30 cellular contexts compared by ENCODE assay signal in genomic region chr15:57037548-57037947, GRCh38.
A peak's percentile ranks its signal among the peaks of the same experiment; 100 is the strongest.
DNase-seq lines count a peak whose midpoint lies in the region; ATAC-seq and TF ChIP-seq lines count a peak whose summit lies in the region.
"Had no signal": no experiment of that assay in that cellular context is flagged by ENCODE, and none has a peak within 500 bp of the region (broad histone marks: within the 10 kb centered on the region; RNA-seq: fewer than 3 reads in every experiment).

No MANE protein-coding gene starts in this region.

- H3K4me3 ChIP-seq in BLaER1 treated with 17β-estradiol and CSF1 and Interleukin-3, amounts not matched to agents 10 nM and 100 nM = no peak overlapping the region
- no peak overlapping the region for H3K4me3 ChIP-seq in CD4-positive, alpha-beta memory T cell (ENCODE audit: low read length in 2 of 2)
- no peak overlapping the region for H3K4me3 ChIP-seq in dorsolateral prefrontal cortex
- H3K4me3 ChIP-seq: heart right ventricle, lower lobe of right lung, upper lobe of left lung had no signal

- no peaks in the 10 kb centered on the region for H3K27me3 Mint-ChIP-seq in CD4-positive, alpha-beta memory T cell
- H3K27me3 Mint-ChIP-seq in T-helper 17 cell = no peaks in the 10 kb centered on the region
- H3K27me3 Mint-ChIP-seq: naive thymus-derived CD8-positive, alpha-beta T cell had no signal

- peaks cover 0 to 20% (median 12%) of the 10 kb centered on the region in 11 experiments; a peak in 15 of 22 replicates for H3K36me3 ChIP-seq in BLaER1 treated with 17β-estradiol and CSF1 and Interleukin-3, amounts not matched to agents 10 nM and 100 nM
- H3K36me3 ChIP-seq in CD4-positive, alpha-beta memory T cell (ENCODE audit: insufficient read depth, low read length) = no peaks in the 10 kb centered on the region
- H3K36me3 ChIP-seq: heart right ventricle, lower lobe of right lung, upper lobe of left lung had no signal

- TF ChIP-seq CTCF in dorsolateral prefrontal cortex (IDR thresholded peaks at IDR 0.05 in 54 of 56, conservative IDR thresholded peaks at IDR 0.05 in 2 of 56; ENCODE audit: low read depth in 1 of 56, partially characterized antibody in 56 of 56) = no peak

- H3K9ac ChIP-seq in BLaER1 treated with 17β-estradiol and CSF1 and Interleukin-3, amounts not matched to agents 10 nM and 100 nM = no peak overlapping the region

- no peaks in the 10 kb centered on the region for H3K36me3 Mint-ChIP-seq in CD4-positive, alpha-beta memory T cell
- no peaks in the 10 kb centered on the region for H3K36me3 Mint-ChIP-seq in T-helper 17 cell (ENCODE audit: low read depth)

- H3K9me3 Mint-ChIP-seq in CD4-positive, alpha-beta memory T cell = no peaks in the 10 kb centered on the region
- H3K9me3 Mint-ChIP-seq: T-helper 1 cell treated with Interleukin-12 subunit alpha and Interleukin-12 subunit beta and Interleukin-4 antibody, amounts not matched to agents 30 μg/mL and 1 μg/mL, for 36 hours had no signal

- peaks cover 37 to 64% (median 44%) of the 10 kb centered on the region in 4 donors for H3K4me1 Mint-ChIP-seq in CD4-positive, alpha-beta memory T cell
- peaks cover 46% of the 10 kb centered on the region for H3K4me1 Mint-ChIP-seq in T-helper 17 cell

- H3K9me3 ChIP-seq in BLaER1 treated with 17β-estradiol and CSF1 and Interleukin-3, amounts not matched to agents 10 nM and 100 nM (replicated peaks in 1 of 11) = peaks cover 0 to 29% (median 9%) of the 10 kb centered on the region in 11 experiments; a peak in 11 of 22 replicates
- no peaks in the 10 kb centered on the region for H3K9me3 ChIP-seq in CD4-positive, alpha-beta memory T cell (ENCODE audit: control insufficient read depth in 1 of 2, low read length in 2 of 2)
- H3K9me3 ChIP-seq in T-helper 17 cell (ENCODE audit: control insufficient read depth, low read length, poor library complexity, severe bottlenecking) = no peaks in the 10 kb centered on the region
- H3K9me3 ChIP-seq: heart right ventricle, lower lobe of right lung, upper lobe of left lung had no signal

- CTCF ChIA-PET in CD4-positive, alpha-beta memory T cell (lab: Charles Lee; ENCODE audit: partially characterized antibody) = interaction anchor here (0.8 kb wide), 1 partner anchor 55 kb away, joined by 3 read pairs; no protein-coding TSS in a partner anchor

- peak overlapping the region in 2 of 7 donors; percentile 1 to 23 for H3K27ac Mint-ChIP-seq in CD4-positive, alpha-beta memory T cell
- H3K27ac Mint-ChIP-seq in T-helper 17 cell = peak overlapping the region; percentile 67
- H3K27ac Mint-ChIP-seq: T-helper 1 cell treated with Interleukin-12 subunit alpha and Interleukin-12 subunit beta and Interleukin-4 antibody, amounts not matched to agents 30 μg/mL and 1 μg/mL, for 36 hours had no signal

- POLR2A ChIA-PET in CD4-positive, alpha-beta memory T cell (lab: Charles Lee; ENCODE audit: partially characterized antibody) = no interaction called here

- no peak for ATAC-seq in T-helper 17 cell
- ATAC-seq: HCT116; heart right ventricle; lower lobe of right lung; naive thymus-derived CD8-positive, alpha-beta T cell; PC-3; SK-N-SH treated with all-trans-retinoic acid at 6 μM for 48 hours had no signal

- peaks cover 28 to 76% (median 41%) of the 10 kb centered on the region in 10 experiments for H3K4me1 ChIP-seq in BLaER1 treated with 17β-estradiol and CSF1 and Interleukin-3, amounts not matched to agents 10 nM and 100 nM
- H3K4me1 ChIP-seq in CD4-positive, alpha-beta memory T cell (ENCODE audit: insufficient read depth, low read length) = peaks cover 25% of the 10 kb centered on the region

- intact Hi-C loops in CD4-positive, alpha-beta memory T cell (cut with micrococcal nuclease) = no loop called here
- intact Hi-C loops in dorsolateral prefrontal cortex (cut with DNase I) = no loop called here

- H3K27me3 ChIP-seq in BLaER1 treated with 17β-estradiol and CSF1 and Interleukin-3, amounts not matched to agents 10 nM and 100 nM = no peaks in the 10 kb centered on the region
- no peaks in the 10 kb centered on the region for H3K27me3 ChIP-seq in CD4-positive, alpha-beta memory T cell (ENCODE audit: insufficient read depth, low read length)
- no peaks in the 10 kb centered on the region for H3K27me3 ChIP-seq in dorsolateral prefrontal cortex
- H3K27me3 ChIP-seq: heart right ventricle, upper lobe of left lung had no signal

- peak overlapping the region in 10 of 11 experiments; percentile 1 to 73 (median 34); a peak in 14 of 22 replicates for H3K4me2 ChIP-seq in BLaER1 treated with 17β-estradiol and CSF1 and Interleukin-3, amounts not matched to agents 10 nM and 100 nM

- H3K27ac ChIP-seq in BLaER1 treated with 17β-estradiol and CSF1 and Interleukin-3, amounts not matched to agents 10 nM and 100 nM = no peak overlapping the region
- no peak overlapping the region for H3K27ac ChIP-seq in CD4-positive, alpha-beta memory T cell (ENCODE audit: low read depth, low read length)
- peak overlapping the region in 51 of 59 donors; percentile 9 to 97 (median 91) for H3K27ac ChIP-seq in dorsolateral prefrontal cortex
- H3K27ac ChIP-seq: heart right ventricle, lower lobe of right lung, upper lobe of left lung had no signal

- H3K4me3 Mint-ChIP-seq in CD4-positive, alpha-beta memory T cell = peak overlapping the region in 6 of 8 donors; percentile 24 to 76 (median 44)
- H3K4me3 Mint-ChIP-seq in T-helper 17 cell = peak overlapping the region; percentile 21
- H3K4me3 Mint-ChIP-seq: T-helper 1 cell treated with Interleukin-12 subunit alpha and Interleukin-12 subunit beta and Interleukin-4 antibody, amounts not matched to agents 30 μg/mL and 1 μg/mL, for 36 hours had no signal

- no peak for DNase-seq in CD4-positive, alpha-beta memory T cell
- no peak for DNase-seq in T-helper 17 cell
- no peak for DNase-seq in dorsolateral prefrontal cortex
- no peak for DNase-seq in NCI-H1105 treated with DMSO at 0.1 percent for 48 hours (lab: John Stamatoyannopoulos, UW)
- no peak for DNase-seq in HPDE6-E6E7 (ENCODE audit: extremely low spot score)
- no peak for DNase-seq in HCEC 1CT
- DNase-seq: activated CD4-positive, CD25-positive, alpha-beta regulatory T cell treated with anti-CD3 and anti-CD28 coated beads, Interleukin-2, amount 50 U/mL, for 72 hours; activated CD8-positive, alpha-beta memory T cell treated with anti-CD3 and anti-CD28 coated beads for 24 hours; activated naive CD4-positive, alpha-beta T cell; activated T-cell treated with anti-CD3 and anti-CD28 coated beads, Interleukin-2, amount 50 U/mL, for 48 hours; amygdala; C1 segment of cervical spinal cord; DND-41; foreskin melanocyte; heart right ventricle; lower lobe of right lung; MM.1S; naive thymus-derived CD8-positive, alpha-beta T cell; NCI-H1417; NCI-H2029 treated with DMSO at 0.1 percent for 48 hours; NCI-H524 treated with DMSO at 0.1 percent for 48 hours; occipital lobe; PC-3; Right ventricle myocardium superior; stimulated activated CD4-positive, alpha-beta T cell treated with anti-CD3 and anti-CD28 coated beads, Interleukin-4, amount 100 ng/mL, for 1 hour; upper lobe of left lung had no signal

- peaks cover 9 to 85% (median 35%) of the 10 kb centered on the region in 11 experiments; a peak in 15 of 22 replicates for H4K20me1 ChIP-seq in BLaER1 treated with 17β-estradiol and CSF1 and Interleukin-3, amounts not matched to agents 10 nM and 100 nM

Comparison
In these comparisons a context has a peak if more than half of its experiments do, and no peak if none do; other contexts are left out.
1. H3K27ac ChIP-seq: peak in dorsolateral prefrontal cortex (51 of 59); none in BLaER1 treated with 17β-estradiol and CSF1 and Interleukin-3, amounts not matched to agents 10 nM and 100 nM (0 of 11) and CD4-positive, alpha-beta memory T cell (single experiment).